8 cellular contexts compared by ENCODE assay signal in genomic region chr6:84228198-84228543, GRCh38. TPM values are rescaled to one million over a fixed set of nuclear protein-coding genes. Genes with fewer than 3 reads are reported as not detected.
DNase-seq lines count a peak whose midpoint lies in the region; ATAC-seq and TF ChIP-seq lines count a peak whose summit lies in the region.

No MANE protein-coding gene starts in this region.

- H3K9ac ChIP-seq in MM.1S (ENCODE audit: low read length) = peak overlapping the region; percentile 65; the same call in 1 of the 2 replicates

- H3K27ac ChIP-seq in MM.1S (ENCODE audit: low read length) (no peak overlapping the region), sigmoid colon (peak overlapping the region; percentile 77 to 92 (median 86))

- no peak for TF ChIP-seq EP300 in sigmoid colon (IDR thresholded peaks at IDR 0.05)

- H3K9me3 ChIP-seq in MM.1S (replicated peaks; ENCODE audit: insufficient read depth, low read length) (no peaks in the 10 kb centered on the region), sigmoid colon (no peaks in the 10 kb centered on the region)

- H3K27me3 ChIP-seq in MM.1S (replicated peaks; ENCODE audit: insufficient read depth, low read length) = no peaks in the 10 kb centered on the region
- H3K27me3 ChIP-seq in sigmoid colon = no peaks in the 10 kb centered on the region

- no peaks in the 10 kb centered on the region for H3K9me2 ChIP-seq in MM.1S (replicated peaks; ENCODE audit: insufficient read depth, low read length)

- ATAC-seq in GM18861 (IDR thresholded peaks at IDR 0.05; ENCODE audit: unreplicated experiment) (peak; percentile 1), HG03139 (IDR thresholded peaks at IDR 0.05; ENCODE audit: unreplicated experiment) (no peak)

- H3K4me1 ChIP-seq in MM.1S (ENCODE audit: low read length) (0 out of 2 replicates have a peak, but pooled peaks cover 4% of the 10 kb centered on the region), sigmoid colon (peaks cover 0 to 17% (median 7%) of the 10 kb centered on the region in 4 donors)

- no peaks in the 10 kb centered on the region for H3K36me3 ChIP-seq in MM.1S (replicated peaks; ENCODE audit: insufficient read depth, low read length)
- H3K36me3 ChIP-seq in sigmoid colon = no peaks in the 10 kb centered on the region

- peak overlapping the region; percentile 98 for H2AFZ ChIP-seq in MM.1S (ENCODE audit: low read length)

- TF ChIP-seq POLR2A in sigmoid colon (IDR thresholded peaks at IDR 0.05) = no peak

- H3K4me3 ChIP-seq in MM.1S (ENCODE audit: low read length) (peak overlapping the region; percentile 90), epithelial cell of esophagus (ENCODE audit: low read length) (peak overlapping the region; percentile 95), sigmoid colon (peak overlapping the region; percentile 76 to 85 (median 78))

- no peaks in the 10 kb centered on the region for H3K79me2 ChIP-seq in MM.1S (ENCODE audit: low read length)

- no peaks in the 10 kb centered on the region for H3F3A ChIP-seq in MM.1S (ENCODE audit: insufficient read depth, low read length)

- peak overlapping the region; percentile 85 for H3K4me2 ChIP-seq in MM.1S (ENCODE audit: low read depth, low read length)

- DNase-seq in MM.1S = no peak
- no peak for DNase-seq in epithelial cell of esophagus (ENCODE audit: low read depth)
- DNase-seq in sigmoid colon = no peak
- DNase-seq in CD1c-positive myeloid dendritic cell (ENCODE audit: extremely low spot score) = no peak
- no peak for DNase-seq in foreskin melanocyte
- DNase-seq in activated naive CD4-positive, alpha-beta T cell treated with Interleukin-2 at 50 U/mL for 16 hours = no peak

- H4K20me1 ChIP-seq in MM.1S (ENCODE audit: insufficient read depth, low read length) = no peaks in the 10 kb centered on the region

- intact Hi-C loops in sigmoid colon (cut with DNase I) = loop anchor here (5.0 kb wide), 2 partner anchors 346 to 371 kb away; partner anchors contain the start of gene CYB5R4

- TF ChIP-seq CTCF in MM.1S (IDR thresholded peaks at IDR 0.05; ENCODE audit: low read length) (no peak), epithelial cell of esophagus (IDR thresholded peaks at IDR 0.05; ENCODE audit: insufficient read depth, low read depth, low read length, missing control alignments) (no peak), sigmoid colon (IDR thresholded peaks at IDR 0.05) (peak in 1 of 4 experiments; percentile 7)

- WGBS in sigmoid colon, 2 donors = 0 to 2% methylated on average over 1 of the region's 1 CpG

RNA-seq across cellular contexts. Expression of gene CEP162, which starts 0.7 kb away (rescaled TPM):
- 10 to 100 TPM; 12.4 to 18.6 (median 17.1) TPM for total RNA-seq in sigmoid colon
- polyA plus RNA-seq in sigmoid colon = 1 to 10 TPM; 1.8 to 5.2 (median 3.2) TPM
